In genomic region chr13:50529154-50529882, GRCh38 we compare ENCODE assay signal across 9 cellular contexts.
DNase-seq lines count a peak whose midpoint lies in the region; ATAC-seq and TF ChIP-seq lines count a peak whose summit lies in the region.
"Had no signal": no experiment of that assay in that cellular context is flagged by ENCODE, and none has a peak within 500 bp of the region (broad histone marks: within the 10 kb centered on the region; RNA-seq: fewer than 3 reads in every experiment).

No MANE protein-coding gene starts in this region.

- H3K9me3 Mint-ChIP-seq in CD4-positive, CD25-positive, alpha-beta regulatory T cell = peaks cover 0 to 6% (median 0%) of the 10 kb centered on the region in 7 donors
- H3K9me3 Mint-ChIP-seq in naive thymus-derived CD4-positive, alpha-beta T cell = peaks cover 0 to 8% (median 5%) of the 10 kb centered on the region in 11 donors

- H2AFZ ChIP-seq in Karpas-422 (ENCODE audit: low read length) = 0 out of 2 replicates have a peak overlapping the region, but pooled peaks have one; percentile 27

- CTCF ChIA-PET in naive thymus-derived CD4-positive, alpha-beta T cell (lab: Charles Lee) = interaction anchor here (1.0 kb wide), 1 partner anchor 532 kb away, joined by 3 read pairs; no protein-coding TSS in a partner anchor

- no peak overlapping the region for H3K27ac ChIP-seq in CD4-positive, CD25-positive, alpha-beta regulatory T cell (ENCODE audit: insufficient read depth, low read length, poor library complexity, severe bottlenecking)
- H3K27ac ChIP-seq in Karpas-422 (ENCODE audit: low read length) (peak overlapping the region; percentile 96), mucosa of rectum (ENCODE audit: low read depth in 2 of 2, low read length in 2 of 2) (peak overlapping the region; percentile 46 to 73), uterus (peak overlapping the region; percentile 47 to 72)
- H3K27ac ChIP-seq in naive thymus-derived CD4-positive, alpha-beta T cell (ENCODE audit: low read depth, low read length) = no peak overlapping the region
- H3K27ac ChIP-seq: neutrophil had no signal

- peak overlapping the region; percentile 70 for H3K9ac ChIP-seq in Karpas-422 (ENCODE audit: low read length)
- H3K9ac ChIP-seq in mucosa of rectum (ENCODE audit: low read depth in 1 of 2, low read length in 2 of 2) = peak overlapping the region in 1 of 2 donors; percentile 41

- H3K4me3 ChIP-seq in CD4-positive, CD25-positive, alpha-beta regulatory T cell (ENCODE audit: low read depth, low read length) = no peak overlapping the region
- no peak overlapping the region for H3K4me3 ChIP-seq in Karpas-422 (ENCODE audit: low read length)
- H3K4me3 ChIP-seq in epithelial cell of proximal tubule (ENCODE audit: low read depth, low read length) = peak overlapping the region; percentile 33
- peak overlapping the region in 1 of 2 donors; percentile 26 for H3K4me3 ChIP-seq in mucosa of rectum (ENCODE audit: low read length in 2 of 2)
- peak overlapping the region in 1 of 2 donors; percentile 4 for H3K4me3 ChIP-seq in uterus
- no peak overlapping the region for H3K4me3 ChIP-seq in naive thymus-derived CD4-positive, alpha-beta T cell (ENCODE audit: low read length)

- H3K4me1 ChIP-seq in CD4-positive, CD25-positive, alpha-beta regulatory T cell (ENCODE audit: control insufficient read depth, insufficient read depth, low read length, poor library complexity, severe bottlenecking) = no peaks in the 10 kb centered on the region
- H3K4me1 ChIP-seq in Karpas-422 (ENCODE audit: low read length) (peaks cover 74% of the 10 kb centered on the region), mucosa of rectum (ENCODE audit: control insufficient read depth in 2 of 2, insufficient read depth in 2 of 2, low read length in 2 of 2) (peaks cover 12 to 18% of the 10 kb centered on the region in 2 donors), uterus (peaks cover 7 to 10% of the 10 kb centered on the region in 2 donors)
- no peaks in the 10 kb centered on the region for H3K4me1 ChIP-seq in naive thymus-derived CD4-positive, alpha-beta T cell (ENCODE audit: control insufficient read depth in 2 of 2, insufficient read depth in 2 of 2, low read length in 2 of 2)

- POLR2A ChIA-PET in naive thymus-derived CD4-positive, alpha-beta T cell (lab: Charles Lee) = no interaction called here

- H4K20me1 ChIP-seq in Karpas-422 (ENCODE audit: insufficient read depth, low read depth, low read length) = no peaks in the 10 kb centered on the region

- H3K4me3 Mint-ChIP-seq in CD4-positive, CD25-positive, alpha-beta regulatory T cell = no peak overlapping the region
- H3K4me3 Mint-ChIP-seq in naive thymus-derived CD4-positive, alpha-beta T cell = peak overlapping the region in 1 of 10 donors; percentile 7

- H3K36me3 ChIP-seq in CD4-positive, CD25-positive, alpha-beta regulatory T cell (ENCODE audit: control insufficient read depth, insufficient read depth, low read length) = no peaks in the 10 kb centered on the region
- no peaks in the 10 kb centered on the region; the same call in 1 of the 2 replicates for H3K36me3 ChIP-seq in Karpas-422 (ENCODE audit: insufficient read depth, low read length)
- no peaks in the 10 kb centered on the region for H3K36me3 ChIP-seq in mucosa of rectum (ENCODE audit: control insufficient read depth in 2 of 2, insufficient read depth in 2 of 2, low read length in 2 of 2)
- no peaks in the 10 kb centered on the region for H3K36me3 ChIP-seq in uterus
- H3K36me3 ChIP-seq in naive thymus-derived CD4-positive, alpha-beta T cell (ENCODE audit: control insufficient read depth in 2 of 3, insufficient read depth in 3 of 3, low read length in 3 of 3) = no peaks in the 10 kb centered on the region
- H3K36me3 ChIP-seq: neutrophil had no signal

- no peaks in the 10 kb centered on the region for H3K9me2 ChIP-seq in Karpas-422 (replicated peaks; ENCODE audit: insufficient read depth, low read length)

- H3K79me2 ChIP-seq in Karpas-422 (ENCODE audit: low read length) = no peaks in the 10 kb centered on the region

- peaks cover 0 to 20% (median 9%) of the 10 kb centered on the region in 4 donors for H3K4me1 Mint-ChIP-seq in CD4-positive, CD25-positive, alpha-beta regulatory T cell
- H3K4me1 Mint-ChIP-seq in naive thymus-derived CD4-positive, alpha-beta T cell = peaks cover 9 to 38% (median 19%) of the 10 kb centered on the region in 7 donors

- intact Hi-C loops in uterus (cut with DNase I; ENCODE audit: low total_unique reads) = no loop called here
- intact Hi-C loops in naive thymus-derived CD4-positive, alpha-beta T cell (cut with micrococcal nuclease) = no loop called here

- TF ChIP-seq CTCF in epithelial cell of proximal tubule (conservative IDR thresholded peaks at IDR 0.05; ENCODE audit: low read depth, low read length) (no peak), uterus (IDR thresholded peaks at IDR 0.05) (no peak)

- no peaks in the 10 kb centered on the region for H3K27me3 ChIP-seq in CD4-positive, CD25-positive, alpha-beta regulatory T cell (ENCODE audit: control insufficient read depth, insufficient read depth, low read length)
- H3K27me3 ChIP-seq in Karpas-422 (ENCODE audit: low read length) (no peaks in the 10 kb centered on the region), mucosa of rectum (ENCODE audit: control insufficient read depth in 2 of 2, insufficient read depth in 2 of 2, low read length in 2 of 2) (no peaks in the 10 kb centered on the region), uterus (no peaks in the 10 kb centered on the region)
- no peaks in the 10 kb centered on the region for H3K27me3 ChIP-seq in naive thymus-derived CD4-positive, alpha-beta T cell (ENCODE audit: control insufficient read depth in 2 of 2, insufficient read depth in 2 of 2, low read length in 2 of 2)
- H3K27me3 ChIP-seq: neutrophil had no signal

- peak; percentile 44 to 47 for ATAC-seq in CD4-positive, CD25-positive, alpha-beta regulatory T cell (ENCODE audit: low read depth in 2 of 2)
- no peak for ATAC-seq in naive thymus-derived CD4-positive, alpha-beta T cell
- ATAC-seq in HG02642 (IDR thresholded peaks at IDR 0.05; ENCODE audit: poor library complexity, unreplicated experiment) = no peak

- peak in 1 of 3 donors; percentile 36 for DNase-seq in CD4-positive, CD25-positive, alpha-beta regulatory T cell
- DNase-seq in Karpas-422 = no peak
- DNase-seq in SKM-1 treated with dmso at 0.1 percent for 144 hours (lab: John Stamatoyannopoulos, UW; ENCODE audit: unreplicated experiment) = peak; percentile 87
- peak; percentile 49 for DNase-seq in epithelial cell of proximal tubule (ENCODE audit: low read depth)
- peak; percentile 72 to 80 for DNase-seq in uterus
- no peak for DNase-seq in naive thymus-derived CD4-positive, alpha-beta T cell

- TF ChIP-seq POLR2A in uterus (IDR thresholded peaks at IDR 0.05) = no peak

- peaks cover 14% of the 10 kb centered on the region for H3K27me3 Mint-ChIP-seq in CD4-positive, CD25-positive, alpha-beta regulatory T cell
- H3K27me3 Mint-ChIP-seq in naive thymus-derived CD4-positive, alpha-beta T cell = peaks cover 0 to 21% (median 4%) of the 10 kb centered on the region in 5 donors

- no peak overlapping the region for H3K27ac Mint-ChIP-seq in CD4-positive, CD25-positive, alpha-beta regulatory T cell
- H3K27ac Mint-ChIP-seq in naive thymus-derived CD4-positive, alpha-beta T cell = peak overlapping the region in 3 of 9 donors; percentile 11 to 61 (median 23)

- peaks cover 5 to 6% of the 10 kb centered on the region in 2 experiments for H3K9me3 ChIP-seq in CD4-positive, CD25-positive, alpha-beta regulatory T cell (ENCODE audit: control insufficient read depth in 2 of 2, low read length in 2 of 2)
- peaks cover 7% of the 10 kb centered on the region for H3K9me3 ChIP-seq in Karpas-422 (ENCODE audit: low read length)
- H3K9me3 ChIP-seq in mucosa of rectum (ENCODE audit: control insufficient read depth in 2 of 2, low read length in 2 of 2) = no peaks in the 10 kb centered on the region
- H3K9me3 ChIP-seq in uterus = no peaks in the 10 kb centered on the region
- H3K9me3 ChIP-seq in naive thymus-derived CD4-positive, alpha-beta T cell (ENCODE audit: control insufficient read depth in 2 of 3, low read length in 3 of 3) = no peaks in the 10 kb centered on the region
- H3K9me3 ChIP-seq: neutrophil had no signal

- H3K4me2 ChIP-seq in Karpas-422 (ENCODE audit: low read depth, low read length, poor library complexity, severe bottlenecking) = no peak overlapping the region

- no peaks in the 10 kb centered on the region for H3K36me3 Mint-ChIP-seq in CD4-positive, CD25-positive, alpha-beta regulatory T cell
- H3K36me3 Mint-ChIP-seq in naive thymus-derived CD4-positive, alpha-beta T cell = no peaks in the 10 kb centered on the region

Comparison
In these comparisons a context has a peak if more than half of its experiments do, and no peak if none do; other contexts are left out.
1. ATAC-seq: peak in CD4-positive, CD25-positive, alpha-beta regulatory T cell (2 of 2); none in naive thymus-derived CD4-positive, alpha-beta T cell (single experiment) and HG02642 (single experiment).
2. DNase-seq: peak in SKM-1 treated with dmso at 0.1 percent for 144 hours (single experiment), epithelial cell of proximal tubule (single experiment) and uterus (2 of 2); none in Karpas-422 (single experiment) and naive thymus-derived CD4-positive, alpha-beta T cell (0 of 9).
3. H3K27ac ChIP-seq: peak in Karpas-422 (single experiment), mucosa of rectum (2 of 2) and uterus (2 of 2); none in CD4-positive, CD25-positive, alpha-beta regulatory T cell (single experiment) and naive thymus-derived CD4-positive, alpha-beta T cell (single experiment).